In the genomic region with DNA sequence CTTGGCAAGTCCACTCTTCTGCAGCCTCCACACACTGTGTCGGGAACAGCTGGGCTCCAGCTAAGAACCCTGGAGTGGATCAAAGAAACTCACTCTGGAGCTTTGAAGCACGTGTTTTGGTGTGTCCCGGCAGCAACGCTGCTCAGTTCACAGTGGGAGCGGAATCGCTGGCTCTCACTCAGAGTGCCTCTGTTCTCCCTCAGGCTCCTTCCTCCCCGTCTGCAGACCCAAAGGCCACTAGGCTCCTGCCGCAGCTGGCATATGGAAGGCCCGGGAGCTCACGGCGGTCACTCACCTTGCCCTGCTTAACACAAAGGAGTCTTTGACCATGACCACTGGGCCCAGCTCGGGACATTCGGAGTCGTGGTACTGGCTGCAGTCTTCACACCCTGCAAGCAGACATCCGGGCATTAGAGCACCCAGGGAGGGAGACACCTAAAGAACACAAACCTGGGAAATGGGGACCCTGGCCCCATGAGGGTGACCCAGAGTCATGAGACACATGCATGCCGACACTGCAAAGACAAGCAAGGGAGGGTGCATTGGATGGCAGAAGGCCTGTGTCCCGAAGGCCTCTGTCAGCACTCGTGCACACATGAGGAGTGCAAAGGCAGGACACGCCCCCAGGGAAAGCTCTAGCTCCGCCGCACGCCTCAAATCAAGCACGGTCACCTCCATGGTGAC, we compare ENCODE assay signal across 20 cellular contexts.
"Had no signal": no experiment of that assay in that cellular context is flagged by ENCODE, and none has a peak within 500 bp of the region (broad histone marks: within the 10 kb centered on the region; RNA-seq: fewer than 3 reads in every experiment).

No MANE protein-coding gene starts in this region.

- DNase-seq: Karpas-422, KG1, MG63, NCI-H1092, NCI-H1105 treated with DMSO at 0.1 percent for 48 hours, NCI-H1417 treated with DMSO at 0.1 percent for 48 hours, NCI-H146, NCI-H1694 treated with DMSO at 0.1 percent for 48 hours, NCI-H1930, NCI-H2081, NCI-H2107, NCI-H226, NCI-H446, NCI-H510A, NCI-H524 treated with DMSO at 0.1 percent for 48 hours, NCI-H69, NCI-H774, RPMI8226, SHP77, SK-N-SH had no signal

- H3K4me3 ChIP-seq: MG63 had no signal

- H3K9ac ChIP-seq: SK-N-SH had no signal

- H3K9me3 ChIP-seq: MG63, SK-N-SH had no signal

- H3K4me2 ChIP-seq: SK-N-SH had no signal

- H3K27me3 ChIP-seq: MG63 had no signal
